In genomic region chr2:196160966-196161365, GRCh38 we compare ENCODE assay signal across 10 cellular contexts. TPM values are rescaled to one million over a fixed set of nuclear protein-coding genes. Genes with fewer than 3 reads are reported as not detected.
A peak's percentile ranks its signal among the peaks of the same experiment; 100 is the strongest.
DNase-seq lines count a peak whose midpoint lies in the region; ATAC-seq and TF ChIP-seq lines count a peak whose summit lies in the region.
"Had no signal": no experiment of that assay in that cellular context is flagged by ENCODE, and none has a peak within 500 bp of the region (broad histone marks: within the 10 kb centered on the region; RNA-seq: fewer than 3 reads in every experiment).

No MANE protein-coding gene starts in this region.

- H3K4me1 ChIP-seq in GM23338 (ENCODE audit: insufficient read depth) (peaks cover 30% of the 10 kb centered on the region), neutrophil (ENCODE audit: control insufficient read depth in 1 of 2, insufficient read depth in 1 of 2, low read depth in 1 of 2, low read length in 1 of 2) (peaks cover 93 to 97% of the 10 kb centered on the region in 2 experiments), tibial artery (peaks cover 0 to 18% (median 0%) of the 10 kb centered on the region in 4 donors)

- H3K36me3 ChIP-seq in GM23338 (ENCODE audit: insufficient read depth) (no peaks in the 10 kb centered on the region), neutrophil (peaks cover 64% of the 10 kb centered on the region), tibial artery (peaks cover 6 to 15% (median 8%) of the 10 kb centered on the region in 3 donors)

- no peaks in the 10 kb centered on the region for H3K27me3 ChIP-seq in GM23338 (ENCODE audit: insufficient read depth)
- H3K27me3 ChIP-seq in neutrophil, result no peaks in the 10 kb centered on the region
- H3K27me3 ChIP-seq in tibial artery, result no peaks in the 10 kb centered on the region

- peak overlapping the region; percentile 21 for H3K4me2 ChIP-seq in GM23338

- TF ChIP-seq CTCF in GM23338 (conservative IDR thresholded peaks at IDR 0.05; ENCODE audit: low read depth in 2 of 2) (no peak), neutrophil (IDR thresholded peaks at IDR 0.05) (no peak), tibial artery (IDR thresholded peaks at IDR 0.05) (no peak)

- no peaks in the 10 kb centered on the region for H3K9me3 ChIP-seq in neutrophil
- H3K9me3 ChIP-seq in tibial artery, result no peaks in the 10 kb centered on the region

- H3K9me3 Mint-ChIP-seq in GM23338, result no peaks in the 10 kb centered on the region
- H3K9me3 Mint-ChIP-seq in activated naive CD8-positive, alpha-beta T cell treated with anti-CD3 and anti-CD28 coated beads, Interleukin-2, amount 10 ng/mL, durations not matched to agents 7 days and 5 days, result no peaks in the 10 kb centered on the region
- H3K9me3 Mint-ChIP-seq: nephron progenitor cell had no signal

- no peaks in the 10 kb centered on the region for H4K20me1 ChIP-seq in GM23338 (replicated peaks; ENCODE audit: insufficient read depth)

- no peak overlapping the region for H2AFZ ChIP-seq in GM23338

- H3K36me3 Mint-ChIP-seq in GM23338 (ENCODE audit: low read depth), result peaks cover 7% of the 10 kb centered on the region; the same call in 2 of the 3 replicates
- peaks cover 86% of the 10 kb centered on the region for H3K36me3 Mint-ChIP-seq in activated naive CD8-positive, alpha-beta T cell treated with anti-CD3 and anti-CD28 coated beads, Interleukin-2, amount 10 ng/mL, durations not matched to agents 7 days and 5 days

- H3K4me3 ChIP-seq in GM23338 (no peak overlapping the region), neutrophil (ENCODE audit: low read depth in 1 of 2, low read length in 1 of 2) (peak overlapping the region; percentile 39 to 58), tibial artery (no peak overlapping the region)

- H3K27me3 Mint-ChIP-seq in GM23338 (ENCODE audit: insufficient read depth, low read depth, poor library complexity), result no peaks in the 10 kb centered on the region
- H3K27me3 Mint-ChIP-seq in activated naive CD8-positive, alpha-beta T cell treated with anti-CD3 and anti-CD28 coated beads, Interleukin-2, amount 10 ng/mL, durations not matched to agents 7 days and 5 days, result no peaks in the 10 kb centered on the region

- POLR2A ChIA-PET in activated naive CD8-positive, alpha-beta T cell treated with anti-CD3 and anti-CD28 coated beads, Interleukin-2, amount 10 ng/mL, durations not matched to agents 7 days and 5 days (lab: Charles Lee), result interaction anchor here (0.7 to 12.2 kb wide), 9 partner anchors 9 to 115 kb away, joined by 3 to 339 read pairs (median 14); partner anchors contain the start of gene STK17B

- no peak overlapping the region for H3K4me3 Mint-ChIP-seq in GM23338
- peak overlapping the region; percentile 89 for H3K4me3 Mint-ChIP-seq in activated naive CD8-positive, alpha-beta T cell treated with anti-CD3 and anti-CD28 coated beads, Interleukin-2, amount 10 ng/mL, durations not matched to agents 7 days and 5 days
- H3K4me3 Mint-ChIP-seq: nephron progenitor cell had no signal

- H3K27ac Mint-ChIP-seq in GM23338, result no peak overlapping the region; the same call in 1 of the 2 replicates
- H3K27ac Mint-ChIP-seq in activated naive CD8-positive, alpha-beta T cell treated with anti-CD3 and anti-CD28 coated beads, Interleukin-2, amount 10 ng/mL, durations not matched to agents 7 days and 5 days, result peak overlapping the region; percentile 92
- H3K27ac Mint-ChIP-seq: nephron progenitor cell had no signal

- H3K4me1 Mint-ChIP-seq in GM23338, result peaks cover 16% of the 10 kb centered on the region; the same call in 2 of the 3 replicates
- peaks cover 61% of the 10 kb centered on the region for H3K4me1 Mint-ChIP-seq in activated naive CD8-positive, alpha-beta T cell treated with anti-CD3 and anti-CD28 coated beads, Interleukin-2, amount 10 ng/mL, durations not matched to agents 7 days and 5 days
- H3K4me1 Mint-ChIP-seq: nephron progenitor cell had no signal

- intact Hi-C loops in tibial artery (cut with DNase I; ENCODE audit: low total_unique reads), result no loop called here

- H3K27ac ChIP-seq in GM23338 (ENCODE audit: low read depth), result 0 out of 2 replicates have a peak overlapping the region, but pooled peaks have one; percentile 11
- H3K27ac ChIP-seq in neutrophil, result peak overlapping the region; percentile 95
- no peak overlapping the region for H3K27ac ChIP-seq in tibial artery

- no peaks in the 10 kb centered on the region for H3F3A ChIP-seq in GM23338 (replicated peaks; ENCODE audit: low read depth)

- no peaks in the 10 kb centered on the region for H3K9me2 ChIP-seq in GM23338 (ENCODE audit: insufficient read depth)

- H3K79me2 ChIP-seq in GM23338 (replicated peaks; ENCODE audit: insufficient read depth), result peaks cover 20% of the 10 kb centered on the region

- ATAC-seq in GM23338, result no peak
- no peak for ATAC-seq in activated naive CD8-positive, alpha-beta T cell treated with anti-CD3 and anti-CD28 coated beads, Interleukin-2, amount 10 ng/mL, durations not matched to agents 7 days and 5 days (ENCODE audit: low read depth)
- no peak for ATAC-seq in GM21576 (IDR thresholded peaks at IDR 0.05; ENCODE audit: unreplicated experiment)

- DNase-seq in GM23338 (ENCODE audit: low spot score) (no peak), NAMALWA (ENCODE audit: low spot score) (peak; percentile 21), tibial artery (no peak), NCI-H524 treated with DMSO at 0.1 percent for 48 hours (lab: John Stamatoyannopoulos, UW) (no peak)
- no peak for DNase-seq in activated naive CD8-positive, alpha-beta T cell treated with anti-CD3 and anti-CD28 coated beads, Interleukin-2, amount 10 ng/mL, durations not matched to agents 7 days and 5 days
- DNase-seq: EL, NCI-H345, nephron progenitor cell had no signal

TF ChIP-seq in GM23338, 12 proteins besides CTCF, POLR2A, EP300 and RAD21 (continues in another document):
- TF ChIP-seq CREB1 (CRISPR knock-in tag; IDR thresholded peaks at IDR 0.05; ENCODE audit: low read depth), result no peak
- no peak for TF ChIP-seq ZNF331 (CRISPR knock-in tag; IDR thresholded peaks at IDR 0.05; ENCODE audit: low read depth)
- TF ChIP-seq ETS1 (IDR thresholded peaks at IDR 0.05), result no peak
- TF ChIP-seq NANOG (IDR thresholded peaks at IDR 0.05; ENCODE audit: borderline replicate concordance), result no peak

RNA-seq across cellular contexts. Expression of gene STK17B, which starts 10.4 kb away (rescaled TPM):
- 12.8 and 13.7 TPM in 2 replicates for total RNA-seq in GM23338 (2014; rRNA removed; shearing (Covaris generic))
- 4.3 and 5.7 TPM in 2 replicates for polyA plus RNA-seq in GM23338 (2016; fragmentation: Nextera tagmentation; extraction: Ambion mirVana)
- 100 to 1,000 TPM; 476 to 483 TPM for total RNA-seq in activated naive CD8-positive, alpha-beta T cell treated with anti-CD3 and anti-CD28 coated beads, Interleukin-2, amount 10 ng/mL, durations not matched to agents 7 days and 5 days

Comparison
In these comparisons a context has a peak if more than half of its experiments do, and no peak if none do; other contexts are left out.
1. H3K27ac ChIP-seq: peak in GM23338 (single experiment) and neutrophil (single experiment); none in tibial artery (0 of 2).
2. H3K4me3 ChIP-seq: peak in neutrophil (2 of 2); none in GM23338 (single experiment) and tibial artery (0 of 2).
3. RNA of gene STK17B, which starts 10.4 kb away (total RNA-seq): 476 to 483 TPM in activated naive CD8-positive, alpha-beta T cell treated with anti-CD3 and anti-CD28 coated beads, Interleukin-2, amount 10 ng/mL, durations not matched to agents 7 days and 5 days; 12.8 to 13.7 TPM in GM23338; every median in the first group is over 10 times any median in the second.